In genomic region chr11:128613300-128613995, GRCh38 we compare ENCODE assay signal across 1 cellular context.
TF ChIP-seq lines count a peak whose summit lies in the region.

No MANE protein-coding gene starts in this region.

TF ChIP-seq in GM12878, 131 proteins besides CTCF, POLR2A, EP300 and RAD21:
- no peak for TF ChIP-seq E4F1 (IDR thresholded peaks at IDR 0.05; ENCODE audit: borderline replicate concordance, partially characterized antibody)
- no peak for TF ChIP-seq ZBTB4 (CRISPR knock-in tag; IDR thresholded peaks at IDR 0.05)
- TF ChIP-seq CREM (IDR thresholded peaks at IDR 0.05; ENCODE audit: low read depth), result no peak
- no peak for TF ChIP-seq HCFC1 (IDR thresholded peaks at IDR 0.05; ENCODE audit: low read length)
- TF ChIP-seq ATF7 (IDR thresholded peaks at IDR 0.05; ENCODE audit: low read depth), result no peak
- TF ChIP-seq PML (IDR thresholded peaks at IDR 0.05; ENCODE audit: low read length), result no peak
- no peak for TF ChIP-seq PBX3 (IDR thresholded peaks at IDR 0.05; ENCODE audit: insufficient replicate concordance, low read depth, low read length)
- TF ChIP-seq FOXM1 (IDR thresholded peaks at IDR 0.05; ENCODE audit: low read depth, low read length), result no peak
